ENCODE assay signal across 16 cellular contexts in genomic region chr2:20391951-20392699, GRCh38. TPM values are rescaled to one million over a fixed set of nuclear protein-coding genes. Genes with fewer than 3 reads are reported as not detected.
DNase-seq lines count a peak whose midpoint lies in the region; ATAC-seq, FAIRE-seq and TF ChIP-seq lines count a peak whose summit lies in the region.
"Had no signal": no experiment of that assay in that cellular context is flagged by ENCODE, and none has a peak within 500 bp of the region (broad histone marks: within the 10 kb centered on the region; RNA-seq: fewer than 3 reads in every experiment).

No MANE protein-coding gene starts in this region.

- BruUV-seq in K562 (replicated peaks; lab: Mats Ljungman, UMichigan), result no TSS peak

- peak; percentile 84 for ATAC-seq in K562
- no peak for ATAC-seq in Right ventricle myocardium superior (ENCODE audit: poor library complexity)
- ATAC-seq: effector memory CD8-positive, alpha-beta T cell; GM12878 had no signal

- TF ChIP-seq RAD21 in K562 (CRISPR knock-in tag; conservative IDR thresholded peaks at IDR 0.05 in 1 of 2, IDR thresholded peaks at IDR 0.05 in 1 of 2), result no peak

- H4K20me1 ChIP-seq in K562 (replicated peaks; ENCODE audit: control insufficient read depth, insufficient read depth, low read length), result no peaks in the 10 kb centered on the region
- H4K20me1 ChIP-seq: BLaER1 treated with 17β-estradiol and CSF1 and Interleukin-3, amounts not matched to agents 10 nM and 100 nM had no signal

- TF ChIP-seq POLR2A in K562 (conservative IDR thresholded peaks at IDR 0.05) (no peak), GM12892 (IDR thresholded peaks at IDR 0.05; ENCODE audit: low read depth, low read length) (no peak)

- CTCF ChIA-PET in K562 (lab: Yijun Ruan, JAX; ENCODE audit: low intra/inter-chr PET ratio), result no interaction called here

- no peak overlapping the region for H3K56ac ChIP-seq in mesendoderm (ENCODE audit: low read length)

- H3K9me1 ChIP-seq in K562 (ENCODE audit: control insufficient read depth, insufficient read depth, low read length), result no peaks in the 10 kb centered on the region

- no peak overlapping the region for H4K5ac ChIP-seq in mesendoderm (ENCODE audit: low read length)

- no peak overlapping the region for H2AFZ ChIP-seq in K562 (ENCODE audit: low read depth, low read length)

- H3K27me3 ChIP-seq in K562 (ENCODE audit: control insufficient read depth in 2 of 2, insufficient read depth in 2 of 2, low read length in 2 of 2), result peaks cover 28 to 47% of the 10 kb centered on the region in 2 experiments
- no peaks in the 10 kb centered on the region for H3K27me3 ChIP-seq in mesendoderm (ENCODE audit: insufficient read depth, low read length, poor library complexity)
- H3K27me3 ChIP-seq: BLaER1 treated with 17β-estradiol and CSF1 and Interleukin-3, amounts not matched to agents 10 nM and 100 nM had no signal

- TF ChIP-seq EP300 in K562 (IDR thresholded peaks at IDR 0.05; ENCODE audit: low read length), result no peak

- no peak overlapping the region for H3K27ac ChIP-seq in K562 (ENCODE audit: extremely low read depth, low read depth, low read length)
- H3K27ac ChIP-seq in mesendoderm (ENCODE audit: low read depth, low read length), result no peak overlapping the region
- H3K27ac ChIP-seq: BLaER1 treated with 17β-estradiol and CSF1 and Interleukin-3, amounts not matched to agents 10 nM and 100 nM; brain microvascular endothelial cell had no signal

- POLR2A ChIA-PET in K562 (lab: Yijun Ruan, JAX), result interaction anchor here (1.1 kb wide), 1 partner anchor 42 kb away, joined by 3 read pairs; no protein-coding TSS in a partner anchor

- H2AK5ac ChIP-seq in mesendoderm (ENCODE audit: low read length), result no peak overlapping the region

- no peak overlapping the region for H2BK5ac ChIP-seq in mesendoderm (ENCODE audit: low read length)

- no peak overlapping the region for H3K4ac ChIP-seq in mesendoderm (ENCODE audit: low read depth, low read length)

- H3K79me2 ChIP-seq in K562 (ENCODE audit: control insufficient read depth, insufficient read depth, low read length), result no peaks in the 10 kb centered on the region
- H3K79me2 ChIP-seq in mesendoderm (ENCODE audit: control insufficient read depth, insufficient read depth, low read length), result no peaks in the 10 kb centered on the region

- H3K4me1 ChIP-seq in K562 (replicated peaks in 1 of 2; ENCODE audit: control insufficient read depth in 2 of 2, insufficient read depth in 2 of 2, low read length in 2 of 2) (no peaks in the 10 kb centered on the region; a peak in 1 of 5 replicates), mesendoderm (ENCODE audit: control insufficient read depth, low read depth, low read length) (no peaks in the 10 kb centered on the region)
- H3K4me1 ChIP-seq: BLaER1 treated with 17β-estradiol and CSF1 and Interleukin-3, amounts not matched to agents 10 nM and 100 nM had no signal

- intact Hi-C loops in K562 (cut with micrococcal nuclease), result no loop called here
- intact Hi-C loops in Right ventricle myocardium superior (cut with DNase I), result no loop called here

- H3K4me3 ChIP-seq in K562 (no peak overlapping the region), mesendoderm (ENCODE audit: low read length) (no peak overlapping the region)
- H3K4me3 ChIP-seq: BLaER1 treated with 17β-estradiol and CSF1 and Interleukin-3, amounts not matched to agents 10 nM and 100 nM; GM12878 had no signal

- H4K8ac ChIP-seq in mesendoderm (ENCODE audit: low read depth, low read length), result no peak overlapping the region

- TF ChIP-seq CTCF in K562 (IDR thresholded peaks at IDR 0.05 in 2 of 3, conservative IDR thresholded peaks at IDR 0.05 in 1 of 3; ENCODE audit: insufficient read depth in 2 of 3, low read depth in 1 of 3, low read length in 3 of 3), result no peak

- H3K36me3 ChIP-seq in K562 (ENCODE audit: control insufficient read depth, insufficient read depth, low read length), result no peaks in the 10 kb centered on the region
- no peaks in the 10 kb centered on the region for H3K36me3 ChIP-seq in mesendoderm (ENCODE audit: control insufficient read depth, insufficient read depth, low read length)
- H3K36me3 ChIP-seq: BLaER1 treated with 17β-estradiol and CSF1 and Interleukin-3, amounts not matched to agents 10 nM and 100 nM; brain microvascular endothelial cell had no signal

- DNase-seq in ELF-1 (ENCODE audit: low read depth, low spot score) (peak; percentile 23), HT1080 (ENCODE audit: low read depth) (peak; percentile 42), K562 (ENCODE audit: extremely low read depth in 1 of 4, low spot score in 3 of 4) (peak; percentile 42 to 53 (median 52)), mesendoderm (peak; percentile 52), KBM-7 (no peak), Right ventricle myocardium superior (no peak), GM12892 (ENCODE audit: insufficient read length) (no peak)
- DNase-seq: activated T-cell treated with anti-CD3 and anti-CD28 coated beads for 4 hours; brain microvascular endothelial cell; effector memory CD8-positive, alpha-beta T cell; EL; NCI-H187 treated with DMSO at 0.1 percent for 48 hours; NCI-H526; nucleus accumbens had no signal

- H3K18ac ChIP-seq in mesendoderm (ENCODE audit: low read length), result no peak overlapping the region

- H3K9me3 ChIP-seq in K562 (replicated peaks; ENCODE audit: control insufficient read depth, insufficient read depth, low read depth, low read length), result no peaks in the 10 kb centered on the region
- H3K9me3 ChIP-seq: BLaER1 treated with 17β-estradiol and CSF1 and Interleukin-3, amounts not matched to agents 10 nM and 100 nM had no signal

- H3K23ac ChIP-seq in mesendoderm (ENCODE audit: low read length), result no peak overlapping the region

- no peak overlapping the region for H2BK120ac ChIP-seq in mesendoderm (ENCODE audit: low read depth, low read length)

- H3K79me1 ChIP-seq in mesendoderm (ENCODE audit: low read length), result no peaks in the 10 kb centered on the region

- 8% methylated on average over 6 of the region's 8 CpGs for WGBS in K562 (ENCODE audit: insufficient coverage, low coverage, missing lambda C conversion rate)
- no CpG with 5 or more reads among the region's 8 CpGs for WGBS in mesendoderm (ENCODE audit: extremely low coverage, insufficient coverage, low lambda C conversion rate)

- H3K9ac ChIP-seq in K562 (ENCODE audit: insufficient read depth in 1 of 2, low read depth in 2 of 2, low read length in 2 of 2), result no peak overlapping the region
- no peak overlapping the region for H3K9ac ChIP-seq in mesendoderm (ENCODE audit: low read length)
- H3K9ac ChIP-seq: BLaER1 treated with 17β-estradiol and CSF1 and Interleukin-3, amounts not matched to agents 10 nM and 100 nM had no signal

- FAIRE-seq in K562 (lab: Jason Lieb, UNC) (no peak), GM12892 (lab: Jason Lieb, UNC) (no peak)
- FAIRE-seq: GM12878 had no signal

- in situ Hi-C loops in K562 (cut with MboI), result no loop called here
- in situ Hi-C loops in KBM-7 (cut with MboI; ENCODE audit: low pct_unique_long_range_greater_than_20kb, low sequenced_read_pairs), result no loop called here

- no peak overlapping the region for H3K4me2 ChIP-seq in K562 (ENCODE audit: insufficient read depth, low read length)
- no peak overlapping the region for H3K4me2 ChIP-seq in mesendoderm (ENCODE audit: low read length)
- H3K4me2 ChIP-seq: BLaER1 treated with 17β-estradiol and CSF1 and Interleukin-3, amounts not matched to agents 10 nM and 100 nM had no signal

- H2BK15ac ChIP-seq in mesendoderm (replicated peaks; ENCODE audit: low read depth), result no peak overlapping the region

RNA-seq across cellular contexts. Expression of gene PUM2, which starts 41.5 kb away (rescaled TPM):
- total RNA-seq in HT1080 (2014; rRNA removed; shearing (Covaris generic)), result 18.7 and 35.1 TPM in 2 replicates
- 37.9 and 52.7 TPM in 2 replicates for polyA plus RNA-seq in HT1080 (2015; cell fraction: cytosol; rRNA removed)
- 47.7 and 49.1 TPM in 2 replicates for polyA plus RNA-seq in HT1080 (2015; cell fraction: nucleus; rRNA removed)
- 52.0 and 148 TPM in 2 replicates for total RNA-seq in K562 (2011; cell fraction: chromatin; rRNA removed; ENCODE audit: low replicate concordance)
- 31.0 and 34.6 TPM in 2 replicates for total RNA-seq in K562 (2011; cell fraction: nucleolus; rRNA removed)
- total RNA-seq in K562 (2011; cell fraction: nucleoplasm; rRNA removed), result 58.1 and 92.7 TPM in 2 replicates
- total RNA-seq in K562 (2014; rRNA removed), result 14.9 and 18.0 TPM in 2 replicates
- 33.3 and 46.5 TPM in 2 replicates for total RNA-seq in K562 (2014; rRNA removed; fragmentation: Illumina TruSeq; extraction: Trizol)
- total RNA-seq in K562 (2015; rRNA removed; fragmentation: Illumina TruSeq; extraction: Trizol), result 22.3 and 25.5 TPM in 2 replicates
- 53.3 and 56.7 TPM in 2 replicates for total RNA-seq in K562 (2021)
- 55.9 and 61.9 TPM in 2 replicates for polyA plus RNA-seq in K562 (2011; rRNA removed)
- polyA plus RNA-seq in K562 (2011; cell fraction: cytosol; rRNA removed), result 41.9 and 45.4 TPM in 2 replicates
- polyA plus RNA-seq in K562 (2011; cell fraction: nucleus; rRNA removed), result 33.0 and 42.9 TPM in 2 replicates
- polyA plus RNA-seq in K562 (2012), result 31.0 and 33.6 TPM in 2 replicates
- polyA plus RNA-seq in K562 (2014; fragmentation: Illumina TruSeq; extraction: Trizol), result 32.7 and 35.2 TPM in 2 replicates
- 10 to 100 TPM; 13.4 to 15.8 TPM for polyA plus RNA-seq in K562 (2014; fragmentation: Nextera tagmentation; extraction: Ambion mirVana)
- polyA plus RNA-seq in K562 (2014; rRNA removed), result 28.3 and 31.3 TPM in 2 replicates
- 215 and 217 TPM in 2 replicates for polyA minus RNA-seq in K562 (2011; rRNA and poly(A)+ RNA removed)
- polyA minus RNA-seq in K562 (2011; cell fraction: cytosol; rRNA and poly(A)+ RNA removed), result 63.1 and 74.2 TPM in 2 replicates
- polyA minus RNA-seq in K562 (2011; cell fraction: nucleus; rRNA and poly(A)+ RNA removed), result 59.4 and 93.3 TPM in 2 replicates
- 41.5 TPM for polyA plus RNA-seq in mesendoderm (2013, experiment 1 of 2)
- polyA plus RNA-seq in mesendoderm (2013, experiment 2 of 2), result 40.2 TPM
- total RNA-seq in Right ventricle myocardium superior, result 70.9 TPM
- 56.2 TPM for polyA plus RNA-seq in GM12892 (2012; ENCODE audit: missing spikeins)

RNA-seq across cellular contexts. Expression of gene RHOB, which starts 54.7 kb away (rescaled TPM):
- total RNA-seq in HT1080 (2014; rRNA removed; shearing (Covaris generic)), result 102 and 107 TPM in 2 replicates
- polyA plus RNA-seq in HT1080 (2015; cell fraction: cytosol; rRNA removed), result 73.4 and 77.7 TPM in 2 replicates
- polyA plus RNA-seq in HT1080 (2015; cell fraction: nucleus; rRNA removed), result 65.4 and 72.1 TPM in 2 replicates
- 0.44 and 2.1 TPM in 2 replicates for total RNA-seq in K562 (2011; cell fraction: chromatin; rRNA removed; ENCODE audit: low replicate concordance)
- total RNA-seq in K562 (2011; cell fraction: nucleolus; rRNA removed), result 3.4 and 4.2 TPM in 2 replicates
- total RNA-seq in K562 (2011; cell fraction: nucleoplasm; rRNA removed), result 1.8 and 2.7 TPM in 2 replicates
- total RNA-seq in K562 (2014; rRNA removed) (4.2 and 4.8 TPM in 2 replicates), K562 (2014; rRNA removed; fragmentation: Illumina TruSeq; extraction: Trizol) (0.87 and 0.99 TPM in 2 replicates), K562 (2015; rRNA removed; fragmentation: Illumina TruSeq; extraction: Trizol) (0.72 and 0.90 TPM in 2 replicates), K562 (2021) (3.3 and 4.2 TPM in 2 replicates), Right ventricle myocardium superior (199 TPM)
- polyA plus RNA-seq in K562 (2011; rRNA removed) (1.1 and 1.5 TPM in 2 replicates), K562 (2014; fragmentation: Illumina TruSeq; extraction: Trizol) (1.3 and 1.4 TPM in 2 replicates), K562 (2014; fragmentation: Nextera tagmentation; extraction: Ambion mirVana) (under 1 TPM; 0.07 to 0.17 TPM), K562 (2014; rRNA removed) (2.1 and 2.6 TPM in 2 replicates)
- polyA plus RNA-seq in K562 (2011; cell fraction: cytosol; rRNA removed), result 1.2 and 4.0 TPM in 2 replicates
- 1.8 and 3.5 TPM in 2 replicates for polyA plus RNA-seq in K562 (2011; cell fraction: nucleus; rRNA removed)
- polyA plus RNA-seq in K562 (2012), result 4.0 and 4.8 TPM in 2 replicates
- 0.48 and 1.1 TPM in 2 replicates for polyA minus RNA-seq in K562 (2011; rRNA and poly(A)+ RNA removed)
- polyA minus RNA-seq in K562 (2011; cell fraction: cytosol; rRNA and poly(A)+ RNA removed), result 3.6 and 10.7 TPM in 2 replicates
- polyA minus RNA-seq in K562 (2011; cell fraction: nucleus; rRNA and poly(A)+ RNA removed), result 3.8 and 4.1 TPM in 2 replicates
- 109 TPM for polyA plus RNA-seq in mesendoderm (2013, experiment 1 of 2)
- 109 TPM for polyA plus RNA-seq in mesendoderm (2013, experiment 2 of 2)
- 9.5 TPM for polyA plus RNA-seq in GM12892 (2012; ENCODE audit: missing spikeins)

Comparison
In these comparisons a context has a peak if more than half of its experiments do, and no peak if none do; other contexts are left out.
1. DNase-seq: peak in ELF-1 (single experiment), HT1080 (single experiment), K562 (4 of 4) and mesendoderm (single experiment); none in KBM-7 (single experiment), Right ventricle myocardium superior (single experiment) and GM12892 (single experiment).
2. RNA of gene RHOB, which starts 54.7 kb away (total RNA-seq): 199 TPM in Right ventricle myocardium superior (single experiment) and 102 to 107 TPM in HT1080; 0.44 to 4.8 TPM in K562; every median in the first group is over 10 times any median in the second.